In the genomic region with DNA sequence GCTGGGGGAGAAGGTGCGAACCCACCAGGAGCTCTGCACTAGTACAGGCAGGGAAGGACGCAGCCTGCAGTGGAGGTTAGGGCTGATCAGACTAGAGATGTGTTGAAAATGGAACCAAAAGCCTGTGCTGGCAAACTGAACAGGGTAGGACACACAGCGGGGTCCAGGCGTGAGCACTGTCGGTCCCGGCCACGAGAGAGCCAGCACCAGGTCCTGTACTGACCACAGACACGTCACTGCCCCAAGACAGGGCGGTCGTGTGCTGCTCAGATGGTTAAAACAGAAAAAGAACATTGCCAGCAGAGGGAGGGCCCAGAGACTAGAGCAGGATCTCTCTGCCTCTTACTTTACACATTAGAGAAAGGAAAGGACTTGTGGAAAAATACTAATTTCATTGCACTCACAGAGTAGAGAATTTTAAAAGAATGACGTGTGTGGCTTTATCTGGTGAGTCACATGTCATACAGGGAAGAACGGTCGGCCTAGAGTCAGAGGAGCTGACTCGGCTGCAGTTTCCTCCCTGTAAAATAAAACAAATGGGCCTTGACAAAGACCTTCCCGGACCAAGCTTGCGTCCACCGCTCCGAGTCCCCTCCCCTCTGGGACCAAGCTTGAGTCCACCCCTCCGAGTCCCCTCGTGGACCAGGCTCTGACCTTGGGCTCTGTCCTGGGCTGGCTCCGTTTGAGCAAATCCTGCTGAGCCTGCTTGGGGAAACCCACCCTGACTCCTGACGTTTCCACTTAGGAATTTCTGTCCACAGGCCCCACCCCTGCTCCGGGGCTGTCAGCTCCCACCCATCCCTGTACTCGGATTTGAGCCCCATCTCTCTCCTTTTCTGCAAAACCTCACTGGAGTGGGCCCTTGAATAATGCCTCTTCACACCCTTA, we compare ENCODE assay signal across 8 cellular contexts. TPM values are rescaled to one million over a fixed set of nuclear protein-coding genes. Genes with fewer than 3 reads are reported as not detected.
DNase-seq lines count a peak whose midpoint lies in the region; ATAC-seq and TF ChIP-seq lines count a peak whose summit lies in the region.

No MANE protein-coding gene starts in this region.

- no peak for DNase-seq in NT2/D1 (ENCODE audit: low read depth, low spot score)
- peak; percentile 47 to 89 for DNase-seq in lower leg skin (ENCODE audit: low spot score in 2 of 2)
- peak; percentile 53 for DNase-seq in superior temporal gyrus (ENCODE audit: extremely low spot score)
- no peak for DNase-seq in NCI-H1930 (lab: John Stamatoyannopoulos, UW)
- no peak for DNase-seq in NCI-H748 treated with DMSO at 0.1 percent for 48 hours (lab: John Stamatoyannopoulos, UW)
- no peak for DNase-seq in iPS-NIHi11 (ENCODE audit: low spot score)

- peak overlapping the region; percentile 65 for H3K9ac ChIP-seq in NT2/D1 (ENCODE audit: insufficient read length, low read depth)

- ATAC-seq in GM19452 (IDR thresholded peaks at IDR 0.05; ENCODE audit: unreplicated experiment) = peak; percentile 58

- peaks cover 36% of the 10 kb centered on the region for H3K36me3 ChIP-seq in NT2/D1 (ENCODE audit: insufficient read depth, insufficient read length, low read length)

- WGBS in lower leg skin, 2 donors = 10 to 18% methylated on average over 24 of the region's 24 CpGs

- H3K4me1 ChIP-seq in NT2/D1 (ENCODE audit: insufficient read depth, insufficient read length) = peaks cover 5% of the 10 kb centered on the region

- H3K4me3 ChIP-seq in NT2/D1 (ENCODE audit: insufficient read length, low read depth) (peak overlapping the region; percentile 19), lower leg skin (ENCODE audit: low read depth, poor library complexity, severe bottlenecking) (peak overlapping the region; percentile 3)

- intact Hi-C loops in lower leg skin (cut with DNase I; ENCODE audit: low total_unique reads) = no loop called here

- H3K27me3 ChIP-seq in NT2/D1 (ENCODE audit: insufficient read depth, insufficient read length) = no peaks in the 10 kb centered on the region

- peak in 1 of 3 donors; percentile 15 for TF ChIP-seq CTCF in lower leg skin (IDR thresholded peaks at IDR 0.05)

- peaks cover 9% of the 10 kb centered on the region; the same call in 1 of the 2 replicates for H3K9me3 ChIP-seq in NT2/D1 (ENCODE audit: insufficient read depth, low read length)

- H3K27ac ChIP-seq in cingulate gyrus (ENCODE audit: low read depth, low read length) = peak overlapping the region; percentile 87

- TF ChIP-seq POLR2A in lower leg skin (IDR thresholded peaks at IDR 0.05) = no peak

RNA-seq across cellular contexts. Expression of a gene that starts 16.7 kb away (rescaled TPM):
- total RNA-seq in lower leg skin = 10 to 100 TPM; 29.1 to 55.5 (median 44.1) TPM

RNA-seq across cellular contexts. Expression of a gene that starts 22.1 kb away (rescaled TPM):
- total RNA-seq in lower leg skin = 10 to 100 TPM; 10.7 to 17.1 (median 14.4) TPM

RNA-seq across cellular contexts. Expression of a gene that starts 39.0 kb away (rescaled TPM):
- total RNA-seq in lower leg skin = 1,000 to 10,000 TPM; 1,759 to 5,685 (median 2,637) TPM

RNA-seq across cellular contexts. Expression of a gene that starts 58.9 kb away (rescaled TPM):
- total RNA-seq in lower leg skin = under 1 TPM in 3 of 4 donors, not detected in 1; 0.34 to 0.84 (median 0.59) TPM

Comparison
In these comparisons a context has a peak if more than half of its experiments do, and no peak if none do; other contexts are left out.
1. DNase-seq: peak in lower leg skin (2 of 2) and superior temporal gyrus (single experiment); none in NT2/D1 (single experiment), NCI-H1930 (0 of 2), NCI-H748 treated with DMSO at 0.1 percent for 48 hours (single experiment) and iPS-NIHi11 (single experiment).